Comparison of ENCODE assay signal across 10 cellular contexts in genomic region chr2:197075754-197076337, GRCh38.
A peak's percentile ranks its signal among the peaks of the same experiment; 100 is the strongest.
DNase-seq lines count a peak whose midpoint lies in the region; ATAC-seq, FAIRE-seq and TF ChIP-seq lines count a peak whose summit lies in the region.
"Had no signal": no experiment of that assay in that cellular context is flagged by ENCODE, and none has a peak within 500 bp of the region (broad histone marks: within the 10 kb centered on the region; RNA-seq: fewer than 3 reads in every experiment).

No MANE protein-coding gene starts in this region.

- no peak overlapping the region for H3K4me3 Mint-ChIP-seq in WTC11
- no peak overlapping the region for H3K4me3 Mint-ChIP-seq in immature natural killer cell
- H3K4me3 Mint-ChIP-seq: T-helper 1 cell treated with Interleukin-12 subunit alpha and Interleukin-12 subunit beta and Interleukin-4 antibody, amounts not matched to agents 30 μg/mL and 1 μg/mL, for 36 hours had no signal

- peak; percentile 47 for FAIRE-seq in GM18507 (lab: Jason Lieb, UNC)
- FAIRE-seq: HTR-8/SVneo had no signal

- CTCF ChIA-PET in WTC11 (lab: Charles Lee) = interaction anchor here (0.6 to 1.7 kb wide), 13 partner anchors 11 to 313 kb away, joined by 3 to 14 read pairs (median 3); no protein-coding TSS in a partner anchor

- POLR2A ChIA-PET in WTC11 (lab: Charles Lee) = no interaction called here

- H3K27ac Mint-ChIP-seq in WTC11 = no peak overlapping the region
- peak overlapping the region in 4 of 6 donors; percentile 33 to 68 (median 66) for H3K27ac Mint-ChIP-seq in immature natural killer cell

- H3K4me1 Mint-ChIP-seq in WTC11 (peaks cover 6% of the 10 kb centered on the region), immature natural killer cell (peaks cover 18 to 48% of the 10 kb centered on the region in 2 donors)

- peaks cover 3% of the 10 kb centered on the region; the same call in 1 of the 2 replicates for H3K9me3 ChIP-seq in BE2C

- peak; percentile 65; the same call in 1 of the 2 replicates for ATAC-seq in WTC11
- no peak for ATAC-seq in HG02884 (IDR thresholded peaks at IDR 0.05; ENCODE audit: unreplicated experiment)

- DNase-seq in BE2C (peak; percentile 42), GM18507 (ENCODE audit: extremely low spot score, insufficient read length, low read depth) (no peak), WTC11 (ENCODE audit: low spot score) (peak; percentile 26), immature natural killer cell (peak in 2 of 3 donors; percentile 18 to 21), T1000 (lab: John Stamatoyannopoulos, UW) (no peak), COR-L47 (lab: John Stamatoyannopoulos, UW) (no peak), GDM1 (lab: John Stamatoyannopoulos, UW) (no peak)

- H3K27me3 ChIP-seq in BE2C = no peaks in the 10 kb centered on the region

- H3K36me3 Mint-ChIP-seq in WTC11 (no peaks in the 10 kb centered on the region), immature natural killer cell (peaks cover 28 to 67% (median 49%) of the 10 kb centered on the region in 3 donors)

- H3K27me3 Mint-ChIP-seq in WTC11 (ENCODE audit: low read depth) (no peaks in the 10 kb centered on the region; the same call in 1 of the 2 replicates), immature natural killer cell (ENCODE audit: low read depth in 3 of 3) (peaks cover 1 to 21% (median 8%) of the 10 kb centered on the region in 3 donors)

- no peak overlapping the region for H3K4me3 ChIP-seq in BE2C (ENCODE audit: low read depth, low read length)

- no peaks in the 10 kb centered on the region for H3K36me3 ChIP-seq in BE2C

- H3K4me1 ChIP-seq in BE2C = peaks cover 7% of the 10 kb centered on the region

- peak; percentile 64 for TF ChIP-seq CTCF in BE2C (IDR thresholded peaks at IDR 0.05; ENCODE audit: low read depth, low read length)
- peak; percentile 56 for TF ChIP-seq CTCF in WTC11 (IDR thresholded peaks at IDR 0.05)

- peaks cover 7% of the 10 kb centered on the region for H3K9me3 Mint-ChIP-seq in WTC11
- no peaks in the 10 kb centered on the region for H3K9me3 Mint-ChIP-seq in immature natural killer cell

TF ChIP-seq in WTC11, 78 proteins besides CTCF, POLR2A, EP300 and RAD21:
- TF ChIP-seq ETV6 (CRISPR knock-in tag; IDR thresholded peaks at IDR 0.05) (no peak), TCF7 (CRISPR knock-in tag; IDR thresholded peaks at IDR 0.05; ENCODE audit: low read depth) (no peak), E2F1 (CRISPR knock-in tag; IDR thresholded peaks at IDR 0.05) (no peak), NFYB (CRISPR knock-in tag; conservative IDR thresholded peaks at IDR 0.05; ENCODE audit: low read depth) (no peak), CDX4 (CRISPR knock-in tag; IDR thresholded peaks at IDR 0.05; ENCODE audit: borderline replicate concordance) (no peak), ZNF532 (CRISPR knock-in tag; IDR thresholded peaks at IDR 0.05; ENCODE audit: borderline replicate concordance) (no peak), RELA (CRISPR knock-in tag; IDR thresholded peaks at IDR 0.05; ENCODE audit: borderline replicate concordance) (no peak), PRDM15 (CRISPR knock-in tag; IDR thresholded peaks at IDR 0.05) (no peak), NR3C1 (CRISPR knock-in tag; conservative IDR thresholded peaks at IDR 0.05; ENCODE audit: low read depth) (no peak), FOXP4 (CRISPR knock-in tag; IDR thresholded peaks at IDR 0.05) (no peak)

Comparison
In these comparisons a context has a peak if more than half of its experiments do, and no peak if none do; other contexts are left out.
1. DNase-seq: peak in BE2C (single experiment), WTC11 (single experiment) and immature natural killer cell (2 of 3); none in GM18507 (single experiment), T1000 (single experiment), COR-L47 (single experiment) and GDM1 (single experiment).